11 cellular contexts compared by ENCODE assay signal in the genomic region with DNA sequence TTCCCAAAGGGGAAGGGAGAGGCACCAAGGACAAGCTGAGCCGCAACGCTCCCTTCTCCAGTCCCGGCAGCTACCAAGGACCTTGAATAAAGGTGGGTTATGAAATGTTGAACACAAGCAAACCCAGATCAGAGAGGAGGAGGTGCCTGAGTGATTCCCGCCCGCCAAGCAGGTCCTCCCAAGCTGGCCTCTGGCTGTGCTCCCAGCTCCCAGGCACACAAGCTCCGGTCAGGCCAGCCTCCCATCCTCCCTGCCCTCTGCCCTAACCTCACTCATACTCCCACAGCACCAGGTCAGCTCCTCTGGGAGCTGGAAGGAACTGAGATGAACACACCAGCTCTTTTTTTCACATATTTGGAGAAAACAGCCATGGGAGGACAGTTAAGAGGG. TPM values are rescaled to one million over a fixed set of nuclear protein-coding genes. Genes with fewer than 3 reads are reported as not detected.
DNase-seq lines count a peak whose midpoint lies in the region; ATAC-seq lines count a peak whose summit lies in the region.
"Had no signal": no experiment of that assay in that cellular context is flagged by ENCODE, and none has a peak within 500 bp of the region (broad histone marks: within the 10 kb centered on the region; RNA-seq: fewer than 3 reads in every experiment).

No MANE protein-coding gene starts in this region.

- no peak overlapping the region for H3K9ac ChIP-seq in skeletal muscle satellite cell (ENCODE audit: low read depth, low read length)

- no peak for ATAC-seq in left ventricle myocardium superior
- ATAC-seq in HG02973 (IDR thresholded peaks at IDR 0.05; ENCODE audit: unreplicated experiment), result no peak
- ATAC-seq in HG03439 (IDR thresholded peaks at IDR 0.05; ENCODE audit: unreplicated experiment), result no peak

- peak overlapping the region; percentile 95 for H3K4me2 ChIP-seq in skeletal muscle satellite cell (ENCODE audit: low read length)

- H3K9me3 ChIP-seq in skeletal muscle satellite cell (replicated peaks; ENCODE audit: low read length), result no peaks in the 10 kb centered on the region

- no peak overlapping the region for H3K4me3 ChIP-seq in skeletal muscle satellite cell (ENCODE audit: low read length)

- DNase-seq in DMS 273 (lab: John Stamatoyannopoulos, UW; ENCODE audit: unreplicated experiment) (peak; percentile 80), left ventricle myocardium superior (peak; percentile 77), Kasumi-1 (lab: John Stamatoyannopoulos, UW) (no peak), SKM-1 treated with dmso at 0.1 percent for 144 hours (lab: John Stamatoyannopoulos, UW; ENCODE audit: unreplicated experiment) (no peak)
- DNase-seq: Calu3, nephron progenitor cell had no signal

- intact Hi-C loops in left ventricle myocardium superior (cut with micrococcal nuclease), result no loop called here

- H3K27me3 ChIP-seq in skeletal muscle satellite cell (ENCODE audit: control insufficient read depth, insufficient read depth, low read length), result no peaks in the 10 kb centered on the region

- peak overlapping the region; percentile 65 for H3K27ac ChIP-seq in angular gyrus (ENCODE audit: low read depth, low read length)
- H3K27ac ChIP-seq: HL-60 had no signal

- peaks cover 12% of the 10 kb centered on the region for H3K36me3 ChIP-seq in skeletal muscle satellite cell (ENCODE audit: insufficient read depth, low read length)

- H3K4me1 ChIP-seq in skeletal muscle satellite cell (ENCODE audit: control insufficient read depth, insufficient read depth, low read length), result peaks cover 75% of the 10 kb centered on the region

RNA-seq across cellular contexts. Expression of a gene that starts 3.7 kb away (rescaled TPM):
- total RNA-seq in left ventricle myocardium superior, result 123 TPM
- total RNA-seq in skeletal muscle satellite cell (2012; rRNA removed), result 69.0 and 79.6 TPM in 2 replicates

RNA-seq across cellular contexts. Expression of a gene that starts 27.1 kb away (rescaled TPM):
- 12.3 TPM for total RNA-seq in left ventricle myocardium superior
- total RNA-seq in skeletal muscle satellite cell (2012; rRNA removed), result 3.0 and 3.1 TPM in 2 replicates

RNA-seq across cellular contexts. Expression of a gene that starts 39.4 kb away (rescaled TPM):
- not detected for total RNA-seq in left ventricle myocardium superior
- under 0.01 TPM in 1 of 2 replicates, not detected in the other for total RNA-seq in skeletal muscle satellite cell (2012; rRNA removed)

Comparison
In these comparisons a context has a peak if more than half of its experiments do, and no peak if none do; other contexts are left out.
1. DNase-seq: peak in DMS 273 (single experiment) and left ventricle myocardium superior (single experiment); none in Kasumi-1 (0 of 2) and SKM-1 treated with dmso at 0.1 percent for 144 hours (single experiment).